8 cellular contexts compared by ENCODE assay signal in the genomic region with DNA sequence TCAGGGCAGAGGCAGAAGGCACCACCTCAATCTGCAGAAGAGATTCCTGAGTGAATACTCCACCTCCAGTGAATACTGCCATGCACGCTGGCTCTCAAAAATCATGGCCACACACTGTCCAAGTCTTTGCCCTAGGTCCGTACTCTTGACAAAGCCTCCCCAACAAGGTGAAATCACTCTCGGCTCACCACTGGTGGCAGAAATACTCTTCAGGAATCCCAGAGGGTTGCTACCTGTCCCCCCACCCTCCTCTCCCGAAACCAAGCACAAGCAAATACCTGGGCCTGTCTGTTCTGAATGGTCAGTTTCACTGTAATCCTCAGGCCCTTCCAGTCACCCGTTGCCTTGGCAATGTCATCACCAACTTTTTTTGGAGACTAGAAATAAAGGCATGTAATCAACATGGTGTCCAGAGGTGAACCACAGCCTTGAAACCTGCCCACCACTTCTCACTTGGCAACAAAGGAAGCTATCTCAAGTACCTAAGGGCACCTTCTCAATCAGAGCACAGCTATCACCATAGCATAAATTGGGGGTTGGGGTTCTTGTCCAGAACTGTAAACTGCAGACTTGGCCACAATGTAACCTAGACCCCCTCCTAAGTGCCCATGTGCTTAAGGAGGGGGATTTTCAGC. TPM values are rescaled to one million over a fixed set of nuclear protein-coding genes. Genes with fewer than 3 reads are reported as not detected.
DNase-seq lines count a peak whose midpoint lies in the region; ATAC-seq and TF ChIP-seq lines count a peak whose summit lies in the region.

No MANE protein-coding gene starts in this region.

- H3K9me3 ChIP-seq in transverse colon: no peaks in the 10 kb centered on the region

- peaks cover 12% of the 10 kb centered on the region for H3K9me3 Mint-ChIP-seq in activated naive CD4-positive, alpha-beta T cell treated with anti-CD3 and anti-CD28 coated beads for 36 hours
- H3K9me3 Mint-ChIP-seq in activated T-helper 2 cell treated with anti-CD3 and anti-CD28 coated beads, Interferon-gamma antibody, Interleukin-2, Interleukin-4, amounts not matched to agents 10 μg/mL and 5 μg/mL and 100 μg/mL, durations not matched to agents 14 hours and 24 hours and 36 hours: peaks cover 10% of the 10 kb centered on the region
- no peaks in the 10 kb centered on the region for H3K9me3 Mint-ChIP-seq in immature natural killer cell

- 44% methylated on average over 5 of the region's 5 CpGs; no CpG with 5 or more reads in 1 of the 2 donors for WGBS in transverse colon (ENCODE audit: low coverage in 1 of 2), 2 donors

- DNase-seq in activated naive CD4-positive, alpha-beta T cell treated with anti-CD3 and anti-CD28 coated beads for 36 hours: no peak
- no peak for DNase-seq in activated naive CD4-positive, alpha-beta T cell treated with anti-CD3 and anti-CD28 coated beads, Interleukin-2, amount 50 U/mL, for 16 hours
- no peak for DNase-seq in activated T-helper 2 cell treated with anti-CD3 and anti-CD28 coated beads, Interferon-gamma antibody, Interleukin-2, Interleukin-4, amounts not matched to agents 10 μg/mL and 5 μg/mL and 100 μg/mL, durations not matched to agents 14 hours and 24 hours and 36 hours (ENCODE audit: low spot score)
- DNase-seq in immature natural killer cell (no peak), transverse colon (no peak), NCI-H526 treated with DMSO at 0.1 percent for 48 hours (lab: John Stamatoyannopoulos, UW) (no peak)

- peak overlapping the region; percentile 89 for H3K4me3 Mint-ChIP-seq in activated naive CD4-positive, alpha-beta T cell treated with anti-CD3 and anti-CD28 coated beads for 36 hours
- H3K4me3 Mint-ChIP-seq in activated T-helper 2 cell treated with anti-CD3 and anti-CD28 coated beads, Interferon-gamma antibody, Interleukin-2, Interleukin-4, amounts not matched to agents 10 μg/mL and 5 μg/mL and 100 μg/mL, durations not matched to agents 14 hours and 24 hours and 36 hours (ENCODE audit: low read depth): peak overlapping the region; percentile 97
- peak overlapping the region; percentile 92 to 96 (median 96) for H3K4me3 Mint-ChIP-seq in immature natural killer cell

- no peaks in the 10 kb centered on the region for H3K27me3 Mint-ChIP-seq in activated naive CD4-positive, alpha-beta T cell treated with anti-CD3 and anti-CD28 coated beads for 36 hours (ENCODE audit: low read depth)
- H3K27me3 Mint-ChIP-seq in activated T-helper 2 cell treated with anti-CD3 and anti-CD28 coated beads, Interferon-gamma antibody, Interleukin-2, Interleukin-4, amounts not matched to agents 10 μg/mL and 5 μg/mL and 100 μg/mL, durations not matched to agents 14 hours and 24 hours and 36 hours (ENCODE audit: low read depth): no peaks in the 10 kb centered on the region
- peaks cover 13 to 15% (median 13%) of the 10 kb centered on the region in 3 donors for H3K27me3 Mint-ChIP-seq in immature natural killer cell (ENCODE audit: low read depth in 3 of 3)

- peak overlapping the region; percentile 94 to 98 (median 94) for H3K27ac ChIP-seq in transverse colon

- peaks cover 0 to 45% (median 9%) of the 10 kb centered on the region in 4 donors for H3K36me3 ChIP-seq in transverse colon

- no peaks in the 10 kb centered on the region for H3K27me3 ChIP-seq in transverse colon

- TF ChIP-seq EP300 in transverse colon (IDR thresholded peaks at IDR 0.05; ENCODE audit: low read depth): no peak

- CTCF ChIA-PET in activated naive CD4-positive, alpha-beta T cell treated with anti-CD3 and anti-CD28 coated beads for 36 hours (lab: Charles Lee): interaction anchor here (0.6 to 1.6 kb wide), 2 partner anchors 25 to 35 kb away, joined by 3 to 5 read pairs; a partner anchor contains a TSS

- TF ChIP-seq POLR2A in transverse colon (IDR thresholded peaks at IDR 0.05): no peak

- no peak for ATAC-seq in HG02852 (IDR thresholded peaks at IDR 0.05; ENCODE audit: unreplicated experiment)
- ATAC-seq in HG03354 (IDR thresholded peaks at IDR 0.05; ENCODE audit: poor library complexity, severe bottlenecking, unreplicated experiment): no peak

- no peak for TF ChIP-seq CTCF in transverse colon (IDR thresholded peaks at IDR 0.05)

- H3K36me3 Mint-ChIP-seq in activated naive CD4-positive, alpha-beta T cell treated with anti-CD3 and anti-CD28 coated beads for 36 hours (ENCODE audit: low read depth): peaks cover 66% of the 10 kb centered on the region
- peaks cover 75% of the 10 kb centered on the region for H3K36me3 Mint-ChIP-seq in activated T-helper 2 cell treated with anti-CD3 and anti-CD28 coated beads, Interferon-gamma antibody, Interleukin-2, Interleukin-4, amounts not matched to agents 10 μg/mL and 5 μg/mL and 100 μg/mL, durations not matched to agents 14 hours and 24 hours and 36 hours (ENCODE audit: low read depth)
- peaks cover 5 to 47% (median 11%) of the 10 kb centered on the region in 3 donors for H3K36me3 Mint-ChIP-seq in immature natural killer cell

- peaks cover 42% of the 10 kb centered on the region for H3K4me1 Mint-ChIP-seq in activated naive CD4-positive, alpha-beta T cell treated with anti-CD3 and anti-CD28 coated beads for 36 hours (ENCODE audit: low read depth)
- peaks cover 32% of the 10 kb centered on the region for H3K4me1 Mint-ChIP-seq in activated T-helper 2 cell treated with anti-CD3 and anti-CD28 coated beads, Interferon-gamma antibody, Interleukin-2, Interleukin-4, amounts not matched to agents 10 μg/mL and 5 μg/mL and 100 μg/mL, durations not matched to agents 14 hours and 24 hours and 36 hours (ENCODE audit: low read depth)
- H3K4me1 Mint-ChIP-seq in immature natural killer cell: peaks cover 48 to 51% of the 10 kb centered on the region in 2 donors

- peaks cover 20 to 35% (median 32%) of the 10 kb centered on the region in 4 donors for H3K4me1 ChIP-seq in transverse colon

- peak overlapping the region in 2 of 4 donors; percentile 65 to 68 for H3K4me3 ChIP-seq in transverse colon

- intact Hi-C loops in activated naive CD4-positive, alpha-beta T cell treated with anti-CD3 and anti-CD28 coated beads for 36 hours (cut with micrococcal nuclease): no loop called here
- intact Hi-C loops in activated T-helper 2 cell treated with anti-CD3 and anti-CD28 coated beads, Interferon-gamma antibody, Interleukin-2, Interleukin-4, amounts not matched to agents 10 μg/mL and 5 μg/mL and 100 μg/mL, durations not matched to agents 14 hours and 24 hours and 36 hours (cut with micrococcal nuclease): no loop called here
- intact Hi-C loops in transverse colon (cut with DNase I; ENCODE audit: low total_unique reads): no loop called here

- in situ Hi-C loops in transverse colon (cut with MboI; ENCODE audit: low pct_ligation_motif_present in 1 of 4, low pct_unique_long_range_greater_than_20kb in 1 of 4, low sequenced_read_pairs in 3 of 4): no loop called here

- peak overlapping the region; percentile 95 for H3K27ac Mint-ChIP-seq in activated naive CD4-positive, alpha-beta T cell treated with anti-CD3 and anti-CD28 coated beads for 36 hours
- H3K27ac Mint-ChIP-seq in activated T-helper 2 cell treated with anti-CD3 and anti-CD28 coated beads, Interferon-gamma antibody, Interleukin-2, Interleukin-4, amounts not matched to agents 10 μg/mL and 5 μg/mL and 100 μg/mL, durations not matched to agents 14 hours and 24 hours and 36 hours: peak overlapping the region; percentile 97
- peak overlapping the region; percentile 90 to 97 (median 94) for H3K27ac Mint-ChIP-seq in immature natural killer cell

RNA-seq across cellular contexts. Expression of a gene that starts 1.8 kb away (rescaled TPM):
- 1,000 to 10,000 TPM; 3,038 to 3,119 TPM for total RNA-seq in activated naive CD4-positive, alpha-beta T cell treated with anti-CD3 and anti-CD28 coated beads for 36 hours
- 1,311 and 1,325 TPM in 2 replicates for total RNA-seq in activated T-helper 2 cell treated with anti-CD3 and anti-CD28 coated beads, Interferon-gamma antibody, Interleukin-2, Interleukin-4, amounts not matched to agents 10 μg/mL and 5 μg/mL and 100 μg/mL, durations not matched to agents 14 hours and 24 hours and 36 hours
- polyA plus RNA-seq in immature natural killer cell: 100 to 1,000 TPM; 517 to 724 (median 686) TPM
- 1,000 to 10,000 TPM; 1,054 to 2,042 (median 1,540) TPM for total RNA-seq in transverse colon

RNA-seq across cellular contexts. Expression of a gene that starts 1.9 kb away (rescaled TPM):
- total RNA-seq in activated naive CD4-positive, alpha-beta T cell treated with anti-CD3 and anti-CD28 coated beads for 36 hours: 1 to 10 TPM; 8.8 to 9.9 TPM
- 26.4 and 26.6 TPM in 2 replicates for total RNA-seq in activated T-helper 2 cell treated with anti-CD3 and anti-CD28 coated beads, Interferon-gamma antibody, Interleukin-2, Interleukin-4, amounts not matched to agents 10 μg/mL and 5 μg/mL and 100 μg/mL, durations not matched to agents 14 hours and 24 hours and 36 hours
- 1 to 10 TPM; 2.7 to 6.4 (median 4.4) TPM for polyA plus RNA-seq in immature natural killer cell
- 10 to 100 TPM; 16.2 to 39.2 (median 26.2) TPM for total RNA-seq in transverse colon

RNA-seq across cellular contexts. Expression of a gene that starts 25.3 kb away (rescaled TPM):
- total RNA-seq in activated naive CD4-positive, alpha-beta T cell treated with anti-CD3 and anti-CD28 coated beads for 36 hours: 1 to 10 TPM; 7.9 to 8.1 TPM
- 11.9 and 14.4 TPM in 2 replicates for total RNA-seq in activated T-helper 2 cell treated with anti-CD3 and anti-CD28 coated beads, Interferon-gamma antibody, Interleukin-2, Interleukin-4, amounts not matched to agents 10 μg/mL and 5 μg/mL and 100 μg/mL, durations not matched to agents 14 hours and 24 hours and 36 hours
- polyA plus RNA-seq in immature natural killer cell: 10 to 100 TPM in 1 of 3 donors, 1 to 10 TPM in 2; 4.0 to 10.9 (median 5.1) TPM
- total RNA-seq in transverse colon: 10 to 100 TPM in 3 of 4 donors, 1 to 10 TPM in 1; 9.4 to 12.3 (median 11.3) TPM

RNA-seq across cellular contexts. Expression of a gene that starts 52.5 kb away (rescaled TPM):
- total RNA-seq in activated naive CD4-positive, alpha-beta T cell treated with anti-CD3 and anti-CD28 coated beads for 36 hours: 1 to 10 TPM; 3.4 TPM
- total RNA-seq in activated T-helper 2 cell treated with anti-CD3 and anti-CD28 coated beads, Interferon-gamma antibody, Interleukin-2, Interleukin-4, amounts not matched to agents 10 μg/mL and 5 μg/mL and 100 μg/mL, durations not matched to agents 14 hours and 24 hours and 36 hours: 9.8 and 10.7 TPM in 2 replicates
- 10 to 100 TPM; 11.2 to 14.5 (median 12.7) TPM for polyA plus RNA-seq in immature natural killer cell
- 10 to 100 TPM in 3 of 4 donors, 1 to 10 TPM in 1; 9.6 to 95.8 (median 29.4) TPM for total RNA-seq in transverse colon
